ENCODE assay signal across 9 cellular contexts in genomic region chr2:18413794-18414396, GRCh38.
A peak's percentile ranks its signal among the peaks of the same experiment; 100 is the strongest.
DNase-seq lines count a peak whose midpoint lies in the region; ATAC-seq, FAIRE-seq and TF ChIP-seq lines count a peak whose summit lies in the region.
"Had no signal": no experiment of that assay in that cellular context is flagged by ENCODE, and none has a peak within 500 bp of the region (broad histone marks: within the 10 kb centered on the region; RNA-seq: fewer than 3 reads in every experiment).

No MANE protein-coding gene starts in this region.

- H3K4me3 ChIP-seq in RWPE2 (ENCODE audit: severe bottlenecking) (no peak overlapping the region), fibroblast of mammary gland (ENCODE audit: control insufficient read depth, low read depth, low read length) (no peak overlapping the region), pancreas (no peak overlapping the region)
- H3K4me3 ChIP-seq: HAP-1 had no signal

- ATAC-seq in RWPE2 (ENCODE audit: low read depth), result peak; percentile 94
- ATAC-seq in pancreas, result peak in 3 of 4 donors; percentile 30 to 64 (median 61)
- no peak for ATAC-seq in GM21737 (IDR thresholded peaks at IDR 0.05; ENCODE audit: unreplicated experiment)
- no peak for ATAC-seq in GM19328 (IDR thresholded peaks at IDR 0.05; ENCODE audit: unreplicated experiment)

- peak; percentile 89 for DNase-seq in EH (ENCODE audit: low read depth)
- no peak for DNase-seq in RWPE2 (ENCODE audit: low spot score)
- peak; percentile 95 for DNase-seq in fibroblast of mammary gland (ENCODE audit: low read depth)
- DNase-seq in pancreas, result no peak
- no peak for DNase-seq in GM19239 (ENCODE audit: insufficient read length, low spot score)
- no peak for DNase-seq in NCI-H774 (lab: John Stamatoyannopoulos, UW)

- 40 to 81% methylated on average over 1 of the region's 1 CpG for WGBS in pancreas, 2 donors

- TF ChIP-seq CTCF in RWPE2 (IDR thresholded peaks at IDR 0.05; ENCODE audit: poor library complexity, severe bottlenecking), result no peak
- no peak for TF ChIP-seq CTCF in fibroblast of mammary gland (conservative IDR thresholded peaks at IDR 0.05; ENCODE audit: control insufficient read depth, insufficient read depth, low read depth, low read length)
- TF ChIP-seq CTCF in pancreas (IDR thresholded peaks at IDR 0.05), result no peak

- no peaks in the 10 kb centered on the region for H3K9me3 ChIP-seq in RWPE2 (ENCODE audit: severe bottlenecking)
- H3K9me3 ChIP-seq in pancreas, result no peaks in the 10 kb centered on the region
- H3K9me3 ChIP-seq: HAP-1 had no signal

- H3K36me3 ChIP-seq in RWPE2 (ENCODE audit: low read depth), result no peaks in the 10 kb centered on the region
- no peaks in the 10 kb centered on the region for H3K36me3 ChIP-seq in pancreas
- H3K36me3 ChIP-seq: HAP-1 had no signal

- H3K27me3 ChIP-seq in RWPE2 (ENCODE audit: insufficient read depth, poor library complexity, severe bottlenecking) (no peaks in the 10 kb centered on the region), pancreas (no peaks in the 10 kb centered on the region)

- H3K27ac ChIP-seq in RWPE2 (ENCODE audit: poor library complexity, severe bottlenecking) (peak overlapping the region; percentile 70), pancreas (no peak overlapping the region)

- intact Hi-C loops in pancreas (cut with DNase I), result no loop called here

- peaks cover 20% of the 10 kb centered on the region for H3K4me1 ChIP-seq in RWPE2 (ENCODE audit: insufficient read depth, poor library complexity, severe bottlenecking)
- no peaks in the 10 kb centered on the region for H3K4me1 ChIP-seq in pancreas
- H3K4me1 ChIP-seq: HAP-1 had no signal

- no peak for FAIRE-seq in pancreas (lab: Jason Lieb, UNC)
- FAIRE-seq in GM19239 (lab: Jason Lieb, UNC), result no peak

Comparison
In these comparisons a context has a peak if more than half of its experiments do, and no peak if none do; other contexts are left out.
1. DNase-seq: peak in EH (single experiment) and fibroblast of mammary gland (single experiment); none in RWPE2 (single experiment), pancreas (0 of 6), GM19239 (single experiment) and NCI-H774 (single experiment).
2. ATAC-seq: peak in RWPE2 (single experiment) and pancreas (3 of 4); none in GM21737 (single experiment) and GM19328 (single experiment).